ENCODE assay signal across 37 cellular contexts in genomic region chr3:134592806-134593205, GRCh38. TPM values are rescaled to one million over a fixed set of nuclear protein-coding genes. Genes with fewer than 3 reads are reported as not detected.
"Had no signal": no experiment of that assay in that cellular context is flagged by ENCODE, and none has a peak within 500 bp of the region (broad histone marks: within the 10 kb centered on the region; RNA-seq: fewer than 3 reads in every experiment).

No MANE protein-coding gene starts in this region.

- H3K4me3 ChIP-seq: adrenal gland, ascending aorta, cardiac muscle cell had no signal

- H3K27me3 ChIP-seq: adrenal gland, ascending aorta had no signal

- DNase-seq: activated B cell treated with CpG ODN at 0.5 μM for 24 hours; activated CD4-positive, alpha-beta memory T cell treated with anti-CD3 and anti-CD28 coated beads for 36 hours; activated CD4-positive, alpha-beta T cell treated with anti-CD3 and anti-CD28 coated beads for 4 hours; activated CD4-positive, alpha-beta T cell treated with anti-CD3 and anti-CD28 coated beads, Interleukin-2, amount 10 ng/mL, durations not matched to agents 24 days and 14 days; activated CD4-positive, alpha-beta T cell treated with anti-CD3 and anti-CD28 coated beads, Interleukin-2, amount 50 U/mL, for 1 hour; activated CD4-positive, alpha-beta T cell treated with anti-CD3 and anti-CD28 coated beads, Interleukin-2, amount 50 U/mL, for 4 hours; activated CD4-positive, CD25-positive, alpha-beta regulatory T cell treated with anti-CD3 and anti-CD28 coated beads, Interleukin-2, amount 50 U/mL, for 72 hours; activated CD8-positive, alpha-beta memory T cell treated with anti-CD3 and anti-CD28 coated beads, Interleukin-2, amount 50 U/mL, for 4 hours; activated CD8-positive, alpha-beta T cell treated with anti-CD3 and anti-CD28 coated beads for 36 hours; activated effector memory CD4-positive, alpha-beta T cell treated with anti-CD3 and anti-CD28 coated beads, Interleukin-2, amount 50 U/mL, for 16 hours; activated gamma-delta T cell treated with Interleukin-2 at 50 U/mL for 16 hours; activated naive CD4-positive, alpha-beta T cell; activated naive CD4-positive, alpha-beta T cell treated with anti-CD3 and anti-CD28 coated beads for 36 hours; activated naive CD4-positive, alpha-beta T cell treated with anti-CD3 and anti-CD28 coated beads, Interleukin-2, amount 50 U/mL, for 16 hours; activated naive CD8-positive, alpha-beta T cell treated with anti-CD3 and anti-CD28 coated beads for 36 hours; activated T-cell treated with anti-CD3 and anti-CD28 coated beads for 4 hours; activated T-cell treated with anti-CD3 and anti-CD28 coated beads, Interleukin-2, amount 50 U/mL, for 1 hour; activated T-cell treated with anti-CD3 and anti-CD28 coated beads, Interleukin-2, amount 50 U/mL, for 4 hours; activated T-cell treated with anti-CD3 and anti-CD28 coated beads, Interleukin-2, amount 50 U/mL, for 72 hours; adrenal gland; amniotic stem cell; caudate nucleus; T-helper 1 cell; T-helper 2 cell; T-helper 9 cell had no signal

- H3K27ac ChIP-seq: adrenal gland, ascending aorta, cardiac muscle cell, VCaP had no signal

- H3K9me3 Mint-ChIP-seq: activated B cell treated with CpG ODN at 0.5 μM for 24 hours; activated CD4-positive, alpha-beta memory T cell treated with anti-CD3 and anti-CD28 coated beads for 36 hours; activated CD4-positive, alpha-beta T cell treated with anti-CD3 and anti-CD28 coated beads, Interleukin-2, amount 10 ng/mL, durations not matched to agents 24 days and 14 days; activated CD8-positive, alpha-beta T cell treated with anti-CD3 and anti-CD28 coated beads for 36 hours; activated naive CD4-positive, alpha-beta T cell treated with anti-CD3 and anti-CD28 coated beads for 36 hours; activated naive CD4-positive, alpha-beta T cell treated with anti-CD3 and anti-CD28 coated beads, Interleukin-2, amount 50 U/mL, for 72 hours; activated naive CD8-positive, alpha-beta T cell treated with anti-CD3 and anti-CD28 coated beads for 36 hours; activated T-cell treated with anti-CD3 and anti-CD28 coated beads, Interleukin-2, amount 50 U/mL, for 4 hours; activated T-cell treated with anti-CD3 and anti-CD28 coated beads, Interleukin-2, amount 50 U/mL, for 72 hours; activated T-helper 1 cell treated with anti-CD3 and anti-CD28 coated beads, Interleukin-12 subunit alpha, Interleukin-12 subunit beta, Interleukin-2, Interleukin-4 antibody, amounts not matched to agents 30 ng/mL and 10 ng/mL and 1 ng/mL, durations not matched to agents 14 hours and 24 hours and 36 hours; brain; central memory CD8-positive, alpha-beta T cell; T-helper 1 cell treated with Interleukin-12 subunit alpha and Interleukin-12 subunit beta and Interleukin-4 antibody, amounts not matched to agents 30 μg/mL and 1 μg/mL, for 36 hours; T-helper 2 cell treated with Interferon-gamma antibody and Interleukin-4, amounts not matched to agents 5 μg/mL and 100 μg/mL, for 36 hours had no signal

- H3K4me1 ChIP-seq: adrenal gland, ascending aorta had no signal

- H3K4me1 Mint-ChIP-seq: activated B cell treated with CpG ODN at 0.5 μM for 24 hours; activated CD4-positive, alpha-beta T cell treated with anti-CD3 and anti-CD28 coated beads, Interleukin-2, amount 10 ng/mL, durations not matched to agents 24 days and 14 days; activated naive CD8-positive, alpha-beta T cell treated with anti-CD3 and anti-CD28 coated beads for 36 hours; activated T-helper 17 cell treated with anti-CD3 and anti-CD28 coated beads, Interleukin-2, amount 50 U/mL, for 72 hours; central memory CD8-positive, alpha-beta T cell had no signal

- H3K9me3 ChIP-seq: ascending aorta had no signal

- ATAC-seq: activated CD8-positive, alpha-beta T cell treated with anti-CD3 and anti-CD28 coated beads for 36 hours; activated naive CD4-positive, alpha-beta T cell treated with anti-CD3 and anti-CD28 coated beads, Interleukin-2, amount 50 U/mL, for 72 hours; activated T-cell treated with anti-CD3 and anti-CD28 coated beads, Interleukin-2, amount 50 U/mL, for 4 hours; activated T-cell treated with anti-CD3 and anti-CD28 coated beads, Interleukin-2, amount 50 U/mL, for 72 hours; activated T-helper 17 cell treated with anti-CD3 and anti-CD28 coated beads, Interleukin-2, amount 50 U/mL, for 72 hours had no signal

- H3K27me3 Mint-ChIP-seq: activated B cell treated with CpG ODN at 0.5 μM for 24 hours; activated naive CD8-positive, alpha-beta T cell treated with anti-CD3 and anti-CD28 coated beads for 36 hours had no signal

- H3K36me3 Mint-ChIP-seq: activated CD4-positive, alpha-beta memory T cell treated with anti-CD3 and anti-CD28 coated beads for 36 hours; activated naive CD4-positive, alpha-beta T cell treated with anti-CD3 and anti-CD28 coated beads, Interleukin-2, amount 50 U/mL, for 72 hours; activated naive CD8-positive, alpha-beta T cell treated with anti-CD3 and anti-CD28 coated beads for 36 hours had no signal

- H3K4me3 Mint-ChIP-seq: activated B cell treated with CpG ODN at 0.5 μM for 24 hours; activated CD4-positive, alpha-beta memory T cell treated with anti-CD3 and anti-CD28 coated beads for 36 hours; activated CD4-positive, alpha-beta T cell treated with anti-CD3 and anti-CD28 coated beads, Interleukin-2, amount 10 ng/mL, durations not matched to agents 24 days and 14 days; activated CD8-positive, alpha-beta T cell treated with anti-CD3 and anti-CD28 coated beads for 36 hours; activated naive CD4-positive, alpha-beta T cell treated with anti-CD3 and anti-CD28 coated beads for 36 hours; activated naive CD8-positive, alpha-beta T cell treated with anti-CD3 and anti-CD28 coated beads for 36 hours; activated T-cell treated with anti-CD3 and anti-CD28 coated beads, Interleukin-2, amount 50 U/mL, for 4 hours; activated T-cell treated with anti-CD3 and anti-CD28 coated beads, Interleukin-2, amount 50 U/mL, for 72 hours; activated T-helper 1 cell treated with anti-CD3 and anti-CD28 coated beads, Interleukin-12 subunit alpha, Interleukin-12 subunit beta, Interleukin-2, Interleukin-4 antibody, amounts not matched to agents 30 ng/mL and 10 ng/mL and 1 ng/mL, durations not matched to agents 14 hours and 24 hours and 36 hours; activated T-helper 17 cell treated with anti-CD3 and anti-CD28 coated beads, Interleukin-2, amount 50 U/mL, for 72 hours; brain; central memory CD8-positive, alpha-beta T cell; T-helper 1 cell treated with Interleukin-12 subunit alpha and Interleukin-12 subunit beta and Interleukin-4 antibody, amounts not matched to agents 30 μg/mL and 1 μg/mL, for 36 hours; T-helper 2 cell treated with Interferon-gamma antibody and Interleukin-4, amounts not matched to agents 5 μg/mL and 100 μg/mL, for 36 hours had no signal

- H3K36me3 ChIP-seq: adrenal gland, ascending aorta, cardiac muscle cell had no signal

- H3K27ac Mint-ChIP-seq: activated B cell treated with CpG ODN at 0.5 μM for 24 hours; activated CD4-positive, alpha-beta memory T cell treated with anti-CD3 and anti-CD28 coated beads for 36 hours; activated CD4-positive, alpha-beta T cell treated with anti-CD3 and anti-CD28 coated beads, Interleukin-2, amount 10 ng/mL, durations not matched to agents 24 days and 14 days; activated CD8-positive, alpha-beta T cell treated with anti-CD3 and anti-CD28 coated beads for 36 hours; activated naive CD4-positive, alpha-beta T cell treated with anti-CD3 and anti-CD28 coated beads for 36 hours; activated naive CD4-positive, alpha-beta T cell treated with anti-CD3 and anti-CD28 coated beads, Interleukin-2, amount 50 U/mL, for 72 hours; activated naive CD8-positive, alpha-beta T cell treated with anti-CD3 and anti-CD28 coated beads for 36 hours; activated T-cell treated with anti-CD3 and anti-CD28 coated beads, Interleukin-2, amount 50 U/mL, for 72 hours; activated T-helper 1 cell treated with anti-CD3 and anti-CD28 coated beads, Interleukin-12 subunit alpha, Interleukin-12 subunit beta, Interleukin-2, Interleukin-4 antibody, amounts not matched to agents 30 ng/mL and 10 ng/mL and 1 ng/mL, durations not matched to agents 14 hours and 24 hours and 36 hours; activated T-helper 17 cell treated with anti-CD3 and anti-CD28 coated beads, Interleukin-2, amount 50 U/mL, for 72 hours; brain; T-helper 1 cell treated with Interleukin-12 subunit alpha and Interleukin-12 subunit beta and Interleukin-4 antibody, amounts not matched to agents 30 μg/mL and 1 μg/mL, for 36 hours; T-helper 2 cell treated with Interferon-gamma antibody and Interleukin-4, amounts not matched to agents 5 μg/mL and 100 μg/mL, for 36 hours had no signal

RNA-seq across cellular contexts. Expression of gene KY, which starts 58.0 kb away (rescaled TPM):
- total RNA-seq: activated B cell treated with CpG ODN at 0.5 μM for 24 hours; activated CD4-positive, alpha-beta memory T cell treated with anti-CD3 and anti-CD28 coated beads for 36 hours; activated CD4-positive, alpha-beta T cell treated with anti-CD3 and anti-CD28 coated beads, Interleukin-2, amount 10 ng/mL, durations not matched to agents 24 days and 14 days; activated CD8-positive, alpha-beta memory T cell treated with anti-CD3 and anti-CD28 coated beads for 36 hours; activated CD8-positive, alpha-beta T cell treated with anti-CD3 and anti-CD28 coated beads for 36 hours; activated naive CD4-positive, alpha-beta T cell treated with anti-CD3 and anti-CD28 coated beads for 36 hours; activated naive CD4-positive, alpha-beta T cell treated with anti-CD3 and anti-CD28 coated beads, Interleukin-2, amount 50 U/mL, for 72 hours; activated naive CD8-positive, alpha-beta T cell treated with anti-CD3 and anti-CD28 coated beads for 36 hours; activated T-cell treated with anti-CD3 and anti-CD28 coated beads, Interleukin-2, amount 50 U/mL, for 4 hours; activated T-cell treated with anti-CD3 and anti-CD28 coated beads, Interleukin-2, amount 50 U/mL, for 72 hours; activated T-helper 1 cell treated with anti-CD3 and anti-CD28 coated beads, Interleukin-12 subunit alpha, Interleukin-12 subunit beta, Interleukin-2, Interleukin-4 antibody, amounts not matched to agents 30 ng/mL and 10 ng/mL and 1 ng/mL, durations not matched to agents 14 hours and 24 hours and 36 hours; activated T-helper 17 cell treated with anti-CD3 and anti-CD28 coated beads, Interleukin-2, amount 50 U/mL, for 72 hours; bronchial epithelial cell had no signal
